ENCODE assay signal across 9 cellular contexts in the genomic region with DNA sequence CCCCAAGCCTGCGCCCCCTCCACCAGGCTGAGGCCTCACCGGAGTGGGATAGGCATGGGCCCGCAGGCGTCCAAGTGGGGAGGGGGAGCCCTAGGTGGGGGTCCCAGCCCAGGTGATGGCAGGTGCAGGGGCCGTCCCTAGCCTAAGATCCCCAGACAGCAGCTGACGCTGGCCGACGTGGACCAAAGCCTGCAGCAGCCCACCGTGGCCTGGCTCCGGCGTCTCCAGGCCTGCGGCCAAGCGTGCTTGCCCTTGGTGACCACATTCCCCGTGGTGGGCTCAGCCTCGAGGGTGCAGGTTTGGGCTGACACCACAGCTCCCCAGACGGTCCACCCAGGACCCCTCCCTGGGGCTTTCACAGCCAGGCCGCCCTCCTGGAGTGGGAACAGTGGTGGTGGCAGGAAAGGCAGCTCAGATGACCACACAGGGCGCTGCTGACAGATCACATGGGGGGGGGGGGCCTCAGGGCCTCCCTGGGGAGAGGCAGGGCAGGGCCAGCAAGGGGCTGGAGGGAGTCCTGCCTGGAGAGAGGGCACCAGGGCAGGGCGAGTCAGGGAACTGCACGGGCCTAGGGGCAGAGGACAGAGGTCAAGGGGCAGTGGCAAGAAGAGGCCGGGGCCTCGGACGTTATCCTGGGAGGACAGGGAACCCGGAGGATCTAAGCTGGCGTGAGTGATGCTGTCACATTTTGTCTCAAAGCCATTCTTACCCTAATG. TPM values are rescaled to one million over a fixed set of nuclear protein-coding genes. Genes with fewer than 3 reads are reported as not detected.
A peak's percentile ranks its signal among the peaks of the same experiment; 100 is the strongest.
DNase-seq lines count a peak whose midpoint lies in the region; ATAC-seq and TF ChIP-seq lines count a peak whose summit lies in the region.
"Had no signal": no experiment of that assay in that cellular context is flagged by ENCODE, and none has a peak within 500 bp of the region (broad histone marks: within the 10 kb centered on the region; RNA-seq: fewer than 3 reads in every experiment).

No MANE protein-coding gene starts in this region.

- no peak overlapping the region for H3K4me3 ChIP-seq in Panc1 (ENCODE audit: low read depth in 2 of 2, low read length in 2 of 2)
- H3K4me3 ChIP-seq in iPS-20b (ENCODE audit: low read length) = peak overlapping the region; percentile 56; the same call in 1 of the 2 replicates

- H3K27ac ChIP-seq in Panc1 (ENCODE audit: low read length) = no peak overlapping the region
- no peak overlapping the region for H3K27ac ChIP-seq in iPS-20b (ENCODE audit: low read length)
- H3K27ac ChIP-seq: left ventricle myocardium inferior had no signal

- BruUV-seq in Panc1 (replicated peaks; lab: Mats Ljungman, UMichigan) = no TSS peak

- no peak overlapping the region for H3K9ac ChIP-seq in iPS-20b (ENCODE audit: low read depth, low read length)

- in situ Hi-C loops in Panc1 (cut with HindIII; ENCODE audit: low pct_unique_long_range_greater_than_20kb, low sequenced_read_pairs) = no loop called here

- no peaks in the 10 kb centered on the region; the same call in 1 of the 2 replicates for H3K36me3 ChIP-seq in Panc1 (ENCODE audit: control insufficient read depth, insufficient read depth, low read length)
- peaks cover 17% of the 10 kb centered on the region for H3K36me3 ChIP-seq in iPS-20b (ENCODE audit: insufficient read depth, low read depth, low read length)

- H3K27me3 Mint-ChIP-seq in activated naive CD4-positive, alpha-beta T cell treated with anti-CD3 and anti-CD28 coated beads for 36 hours (ENCODE audit: low read depth) = no peaks in the 10 kb centered on the region
- H3K27me3 Mint-ChIP-seq in stimulated activated memory B cell treated with anti-CD40 and anti-IgM and Interleukin-4, amounts not matched to agents 10 μg/mL and 1 μg/mL and 100 μg/mL, for 72 hours = no peaks in the 10 kb centered on the region

- peaks cover 7% of the 10 kb centered on the region for H3K36me3 Mint-ChIP-seq in activated naive CD4-positive, alpha-beta T cell treated with anti-CD3 and anti-CD28 coated beads for 36 hours (ENCODE audit: low read depth)
- H3K36me3 Mint-ChIP-seq in stimulated activated memory B cell treated with anti-CD40 and anti-IgM and Interleukin-4, amounts not matched to agents 10 μg/mL and 1 μg/mL and 100 μg/mL, for 72 hours = peaks cover 18% of the 10 kb centered on the region

- H3K9me3 Mint-ChIP-seq in activated naive CD4-positive, alpha-beta T cell treated with anti-CD3 and anti-CD28 coated beads for 36 hours = no peaks in the 10 kb centered on the region
- H3K9me3 Mint-ChIP-seq in stimulated activated memory B cell treated with anti-CD40 and anti-IgM and Interleukin-4, amounts not matched to agents 10 μg/mL and 1 μg/mL and 100 μg/mL, for 72 hours = no peaks in the 10 kb centered on the region

- TF ChIP-seq CTCF in Panc1 (IDR thresholded peaks at IDR 0.05) = no peak

- H3K4me1 Mint-ChIP-seq in activated naive CD4-positive, alpha-beta T cell treated with anti-CD3 and anti-CD28 coated beads for 36 hours (ENCODE audit: low read depth) = peaks cover 23% of the 10 kb centered on the region
- H3K4me1 Mint-ChIP-seq in stimulated activated memory B cell treated with anti-CD40 and anti-IgM and Interleukin-4, amounts not matched to agents 10 μg/mL and 1 μg/mL and 100 μg/mL, for 72 hours = peaks cover 55% of the 10 kb centered on the region

- POLR2A ChIA-PET in Panc1 (lab: Charles Lee) = no interaction called here

- H3K4me3 Mint-ChIP-seq in activated naive CD4-positive, alpha-beta T cell treated with anti-CD3 and anti-CD28 coated beads for 36 hours = peak overlapping the region; percentile 32
- no peak overlapping the region for H3K4me3 Mint-ChIP-seq in stimulated activated memory B cell treated with anti-CD40 and anti-IgM and Interleukin-4, amounts not matched to agents 10 μg/mL and 1 μg/mL and 100 μg/mL, for 72 hours

- intact Hi-C loops in activated naive CD4-positive, alpha-beta T cell treated with anti-CD3 and anti-CD28 coated beads for 36 hours (cut with micrococcal nuclease) = loop anchor here (5.0 kb wide), 2 partner anchors 315 to 345 kb away; no protein-coding TSS in a partner anchor
- intact Hi-C loops in Panc1 (cut with micrococcal nuclease; ENCODE audit: unreplicated experiment) = no loop called here

- H3K9me3 ChIP-seq in Panc1 (ENCODE audit: control insufficient read depth, insufficient read depth, low read depth, low read length) (no peaks in the 10 kb centered on the region), iPS-20b (ENCODE audit: insufficient read depth, low read depth, low read length) (no peaks in the 10 kb centered on the region)
- H3K9me3 ChIP-seq: left ventricle myocardium inferior had no signal

- no peak for DNase-seq in activated naive CD4-positive, alpha-beta T cell treated with anti-CD3 and anti-CD28 coated beads for 36 hours
- DNase-seq in activated naive CD4-positive, alpha-beta T cell (lab: John Stamatoyannopoulos, UW) = no peak
- DNase-seq in Panc1 (ENCODE audit: low read depth, low spot score) (no peak), A172 (ENCODE audit: low spot score) (no peak), CD1c-positive myeloid dendritic cell (ENCODE audit: extremely low spot score) (no peak), amygdala (lab: John Stamatoyannopoulos, UW) (no peak)
- DNase-seq: left ventricle myocardium inferior had no signal

- CTCF ChIA-PET in activated naive CD4-positive, alpha-beta T cell treated with anti-CD3 and anti-CD28 coated beads for 36 hours (lab: Charles Lee) = interaction anchor here (0.7 to 1.6 kb wide), 3 partner anchors 20 to 134 kb away, joined by 3 to 4 read pairs (median 4); no protein-coding TSS in a partner anchor
- CTCF ChIA-PET in Panc1 (lab: Charles Lee) = interaction anchor here (1.2 kb wide), 1 partner anchor 52 kb away, joined by 3 read pairs; no protein-coding TSS in a partner anchor

- no peaks in the 10 kb centered on the region for H3K27me3 ChIP-seq in Panc1 (ENCODE audit: control insufficient read depth, insufficient read depth, low read length)
- peaks cover 17% of the 10 kb centered on the region for H3K27me3 ChIP-seq in iPS-20b (ENCODE audit: insufficient read depth, low read length)

- H3K27ac Mint-ChIP-seq in activated naive CD4-positive, alpha-beta T cell treated with anti-CD3 and anti-CD28 coated beads for 36 hours = no peak overlapping the region
- H3K27ac Mint-ChIP-seq in stimulated activated memory B cell treated with anti-CD40 and anti-IgM and Interleukin-4, amounts not matched to agents 10 μg/mL and 1 μg/mL and 100 μg/mL, for 72 hours = peak overlapping the region; percentile 80

- H3K4me1 ChIP-seq in Panc1 (ENCODE audit: control insufficient read depth, insufficient read depth, low read length) (peaks cover 44% of the 10 kb centered on the region), iPS-20b (ENCODE audit: insufficient read depth, low read length) (no peaks in the 10 kb centered on the region)

- ATAC-seq in Panc1 = 0 out of 2 replicates have a peak, but pooled peaks have one; percentile 6
- no peak for ATAC-seq in stimulated activated memory B cell treated with anti-CD40 and anti-IgM and Interleukin-4, amounts not matched to agents 10 μg/mL and 1 μg/mL and 100 μg/mL, for 72 hours

RNA-seq across cellular contexts. Expression of gene ADAM8, which starts 0.8 kb away (rescaled TPM):
- 100 to 1,000 TPM; 112 to 120 TPM for total RNA-seq in activated naive CD4-positive, alpha-beta T cell treated with anti-CD3 and anti-CD28 coated beads for 36 hours
- total RNA-seq in Panc1 (2021; ENCODE audit: unreplicated experiment) = 3.7 TPM
- 3.1 TPM for polyA plus RNA-seq in Panc1 (2012; ENCODE audit: insufficient read length)
- 0.31 and 0.93 TPM in 2 replicates for total RNA-seq in A172 (2014; rRNA removed; shearing (Covaris generic))

RNA-seq across cellular contexts. Expression of gene TUBGCP2, which starts 31.2 kb away (rescaled TPM):
- total RNA-seq in activated naive CD4-positive, alpha-beta T cell treated with anti-CD3 and anti-CD28 coated beads for 36 hours = 10 to 100 TPM; 47.9 to 56.1 TPM
- total RNA-seq in Panc1 (2021; ENCODE audit: unreplicated experiment) = 93.7 TPM
- 85.4 TPM for polyA plus RNA-seq in Panc1 (2012; ENCODE audit: insufficient read length)
- total RNA-seq in A172 (2014; rRNA removed; shearing (Covaris generic)) = 29.3 and 35.9 TPM in 2 replicates

RNA-seq across cellular contexts. Expression of gene ZNF511, which starts 31.3 kb away (rescaled TPM):
- 10 to 100 TPM; 37.1 to 39.4 TPM for total RNA-seq in activated naive CD4-positive, alpha-beta T cell treated with anti-CD3 and anti-CD28 coated beads for 36 hours
- total RNA-seq in Panc1 (2021; ENCODE audit: unreplicated experiment) = 93.8 TPM
- 99.8 TPM for polyA plus RNA-seq in Panc1 (2012; ENCODE audit: insufficient read length)
- total RNA-seq in A172 (2014; rRNA removed; shearing (Covaris generic)) = 13.4 and 26.6 TPM in 2 replicates

RNA-seq across cellular contexts. Expression of gene VENTX, which starts 39.8 kb away (rescaled TPM):
- total RNA-seq in activated naive CD4-positive, alpha-beta T cell treated with anti-CD3 and anti-CD28 coated beads for 36 hours = not detected
- not detected for total RNA-seq in Panc1 (2021; ENCODE audit: unreplicated experiment)
- not detected for polyA plus RNA-seq in Panc1 (2012; ENCODE audit: insufficient read length)
- total RNA-seq in A172 (2014; rRNA removed; shearing (Covaris generic)) = not detected in 2 replicates

RNA-seq across cellular contexts. Expression of gene UTF1, which starts 47.4 kb away (rescaled TPM):
- not detected for total RNA-seq in activated naive CD4-positive, alpha-beta T cell treated with anti-CD3 and anti-CD28 coated beads for 36 hours
- total RNA-seq in Panc1 (2021; ENCODE audit: unreplicated experiment) = not detected
- not detected for polyA plus RNA-seq in Panc1 (2012; ENCODE audit: insufficient read length)
- total RNA-seq in A172 (2014; rRNA removed; shearing (Covaris generic)) = not detected in 2 replicates
- total RNA-seq: left ventricle myocardium inferior had no signal

Comparison
In these comparisons a context has a peak if more than half of its experiments do, and no peak if none do; other contexts are left out.
1. RNA of gene ADAM8, which starts 0.8 kb away (total RNA-seq): 112 to 120 TPM in activated naive CD4-positive, alpha-beta T cell treated with anti-CD3 and anti-CD28 coated beads for 36 hours; 3.7 TPM in Panc1 (single experiment) and 0.31 to 0.93 TPM in A172; every median in the first group is over 10 times any median in the second.